In genomic region chr5:65172486-65173129, GRCh38 we compare ENCODE assay signal across 8 cellular contexts.
A peak's percentile ranks its signal among the peaks of the same experiment; 100 is the strongest.
DNase-seq lines count a peak whose midpoint lies in the region; ATAC-seq and TF ChIP-seq lines count a peak whose summit lies in the region.

No MANE protein-coding gene starts in this region.

- ATAC-seq in GM18870 (IDR thresholded peaks at IDR 0.05; ENCODE audit: unreplicated experiment) (peak; percentile 99), HG02884 (IDR thresholded peaks at IDR 0.05; ENCODE audit: unreplicated experiment) (peak; percentile 99), omental fat pad (ENCODE audit: low FRiP score) (no peak)

- peak; percentile 44 for DNase-seq in activated CD8-positive, alpha-beta memory T cell treated with anti-CD3 and anti-CD28 coated beads, Interleukin-2, amount 50 U/mL, for 24 hours (ENCODE audit: extremely low read depth)
- peak; percentile 8 for DNase-seq in stimulated activated CD4-positive, alpha-beta T cell treated with anti-CD3 and anti-CD28 coated beads, Interleukin-2, amount 100 ng/mL, for 4 hours (ENCODE audit: low read depth)
- DNase-seq in NCI-H510A treated with DMSO at 0.1 percent for 48 hours (lab: John Stamatoyannopoulos, UW) (no peak), omental fat pad (ENCODE audit: low spot score) (no peak), head of caudate nucleus (no peak), NCI-H526 (lab: John Stamatoyannopoulos, UW) (no peak)

- no peak for TF ChIP-seq CTCF in omental fat pad (IDR thresholded peaks at IDR 0.05)

- intact Hi-C loops in head of caudate nucleus (cut with DNase I), result no loop called here

Comparison
In these comparisons a context has a peak if more than half of its experiments do, and no peak if none do; other contexts are left out.
1. DNase-seq: peak in activated CD8-positive, alpha-beta memory T cell treated with anti-CD3 and anti-CD28 coated beads, Interleukin-2, amount 50 U/mL, for 24 hours (single experiment) and stimulated activated CD4-positive, alpha-beta T cell treated with anti-CD3 and anti-CD28 coated beads, Interleukin-2, amount 100 ng/mL, for 4 hours (single experiment); none in NCI-H510A treated with DMSO at 0.1 percent for 48 hours (single experiment), omental fat pad (single experiment), head of caudate nucleus (0 of 42) and NCI-H526 (0 of 2).